9 cellular contexts compared by ENCODE assay signal in the genomic region with DNA sequence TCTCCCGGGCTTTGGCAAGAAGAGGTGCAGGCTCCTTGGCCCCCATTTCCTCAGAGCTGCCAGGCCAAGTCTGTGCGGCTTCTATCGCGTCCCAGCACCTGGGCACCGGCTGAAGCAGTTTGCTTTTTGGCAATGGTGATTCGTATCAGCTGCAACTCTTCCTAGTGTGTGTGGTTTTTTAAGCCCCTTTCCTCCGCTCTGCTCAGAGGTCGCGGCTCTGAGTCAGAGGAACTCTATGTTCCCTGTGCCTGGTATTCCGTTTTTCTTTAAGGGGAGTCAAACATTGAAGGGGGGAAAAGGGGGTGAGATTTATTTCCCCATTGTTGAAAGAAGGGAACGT. TPM values are rescaled to one million over a fixed set of nuclear protein-coding genes. Genes with fewer than 3 reads are reported as not detected.
A peak's percentile ranks its signal among the peaks of the same experiment; 100 is the strongest.
DNase-seq lines count a peak whose midpoint lies in the region; ATAC-seq and TF ChIP-seq lines count a peak whose summit lies in the region.
"Had no signal": no experiment of that assay in that cellular context is flagged by ENCODE, and none has a peak within 500 bp of the region (broad histone marks: within the 10 kb centered on the region; RNA-seq: fewer than 3 reads in every experiment).

No MANE protein-coding gene starts in this region.

- ATAC-seq in Panc1 (no peak; the same call in 1 of the 2 replicates), GM21786 (IDR thresholded peaks at IDR 0.05; ENCODE audit: unreplicated experiment) (no peak)

- H3K27me3 Mint-ChIP-seq in activated naive CD4-positive, alpha-beta T cell treated with anti-CD3 and anti-CD28 coated beads for 36 hours (ENCODE audit: low read depth) = peaks cover 1% of the 10 kb centered on the region
- H3K27me3 Mint-ChIP-seq in dendritic cell treated with granulocyte-macrophage colony-stimulating factor and Interleukin-4, amounts not matched to agents 40 ng/mL and 50 ng/mL, for 4 days = peaks cover 7% of the 10 kb centered on the region

- intact Hi-C loops in activated naive CD4-positive, alpha-beta T cell treated with anti-CD3 and anti-CD28 coated beads for 36 hours (cut with micrococcal nuclease) = loop anchor here (5.0 kb wide), 1 partner anchor 1154 kb away; a partner anchor contains a TSS
- intact Hi-C loops in Panc1 (cut with micrococcal nuclease; ENCODE audit: unreplicated experiment) = no loop called here
- intact Hi-C loops in dendritic cell treated with granulocyte-macrophage colony-stimulating factor and Interleukin-4, amounts not matched to agents 40 ng/mL and 50 ng/mL, for 4 days (cut with micrococcal nuclease) = loop anchor here (5.0 to 10.0 kb wide), 2 partner anchors 71 to 1993 kb away; a partner anchor contains a TSS

- H3K4me1 Mint-ChIP-seq in activated naive CD4-positive, alpha-beta T cell treated with anti-CD3 and anti-CD28 coated beads for 36 hours (ENCODE audit: low read depth) = peaks cover 27% of the 10 kb centered on the region
- H3K4me1 Mint-ChIP-seq in dendritic cell treated with granulocyte-macrophage colony-stimulating factor and Interleukin-4, amounts not matched to agents 40 ng/mL and 50 ng/mL, for 4 days (ENCODE audit: low read depth) = peaks cover 36% of the 10 kb centered on the region

- no peaks in the 10 kb centered on the region for H3K9me3 ChIP-seq in Panc1 (ENCODE audit: control insufficient read depth, insufficient read depth, low read depth, low read length)
- H3K9me3 ChIP-seq in mononuclear cell (ENCODE audit: low read depth, low read length) = no peaks in the 10 kb centered on the region

- peak overlapping the region; percentile 91 for H3K27ac ChIP-seq in Panc1 (ENCODE audit: low read length)

- H3K36me3 ChIP-seq in Panc1 (ENCODE audit: control insufficient read depth, insufficient read depth, low read length) = no peaks in the 10 kb centered on the region; the same call in 1 of the 2 replicates

- BruUV-seq in Panc1 (replicated peaks; lab: Mats Ljungman, UMichigan) = no TSS peak

- H3K9me3 Mint-ChIP-seq in activated naive CD4-positive, alpha-beta T cell treated with anti-CD3 and anti-CD28 coated beads for 36 hours = no peaks in the 10 kb centered on the region
- H3K9me3 Mint-ChIP-seq in dendritic cell treated with granulocyte-macrophage colony-stimulating factor and Interleukin-4, amounts not matched to agents 40 ng/mL and 50 ng/mL, for 4 days = no peaks in the 10 kb centered on the region

- no peaks in the 10 kb centered on the region for H3K27me3 ChIP-seq in Panc1 (ENCODE audit: control insufficient read depth, insufficient read depth, low read length)
- peaks cover 7% of the 10 kb centered on the region for H3K27me3 ChIP-seq in mononuclear cell (ENCODE audit: insufficient read depth, low read length)

- H3K4me3 ChIP-seq in Panc1 (ENCODE audit: low read depth in 2 of 2, low read length in 2 of 2) (peak overlapping the region; percentile 75 to 92), mononuclear cell (ENCODE audit: low read length) (peak overlapping the region; percentile 95)

- POLR2A ChIA-PET in Panc1 (lab: Charles Lee) = no interaction called here

- TF ChIP-seq CTCF in Panc1 (IDR thresholded peaks at IDR 0.05) = no peak

- peak overlapping the region; percentile 95 for H3K4me3 Mint-ChIP-seq in activated naive CD4-positive, alpha-beta T cell treated with anti-CD3 and anti-CD28 coated beads for 36 hours
- peak overlapping the region; percentile 94 for H3K4me3 Mint-ChIP-seq in dendritic cell treated with granulocyte-macrophage colony-stimulating factor and Interleukin-4, amounts not matched to agents 40 ng/mL and 50 ng/mL, for 4 days

- peaks cover 11% of the 10 kb centered on the region for H3K36me3 Mint-ChIP-seq in activated naive CD4-positive, alpha-beta T cell treated with anti-CD3 and anti-CD28 coated beads for 36 hours (ENCODE audit: low read depth)
- peaks cover 29% of the 10 kb centered on the region for H3K36me3 Mint-ChIP-seq in dendritic cell treated with granulocyte-macrophage colony-stimulating factor and Interleukin-4, amounts not matched to agents 40 ng/mL and 50 ng/mL, for 4 days (ENCODE audit: low read depth)

- peak; percentile 31 for DNase-seq in activated naive CD4-positive, alpha-beta T cell treated with anti-CD3 and anti-CD28 coated beads for 36 hours
- DNase-seq in activated naive CD4-positive, alpha-beta T cell treated with Interleukin-2 at 50 U/mL for 16 hours = no peak
- DNase-seq in Panc1 (ENCODE audit: low read depth, low spot score) = no peak
- no peak for DNase-seq in DMS153 (lab: John Stamatoyannopoulos, UW)
- DNase-seq in SKM-1 treated with dmso at 0.1 percent for 144 hours (lab: John Stamatoyannopoulos, UW; ENCODE audit: unreplicated experiment) = no peak

- CTCF ChIA-PET in activated naive CD4-positive, alpha-beta T cell treated with anti-CD3 and anti-CD28 coated beads for 36 hours (lab: Charles Lee) = interaction anchor here (1.3 kb wide), 1 partner anchor 141 kb away, joined by 5 read pairs; no protein-coding TSS in a partner anchor
- CTCF ChIA-PET in Panc1 (lab: Charles Lee) = interaction anchor here (0.7 kb wide), 1 partner anchor 184 kb away, joined by 4 read pairs; no protein-coding TSS in a partner anchor

- H3K4me1 ChIP-seq in Panc1 (ENCODE audit: control insufficient read depth, insufficient read depth, low read length) = peaks cover 21% of the 10 kb centered on the region
- H3K4me1 ChIP-seq in mononuclear cell (ENCODE audit: insufficient read depth, low read length) = peaks cover 18% of the 10 kb centered on the region

- in situ Hi-C loops in Panc1 (cut with HindIII; ENCODE audit: low pct_unique_long_range_greater_than_20kb, low sequenced_read_pairs) = no loop called here

- peak overlapping the region; percentile 92 for H3K27ac Mint-ChIP-seq in activated naive CD4-positive, alpha-beta T cell treated with anti-CD3 and anti-CD28 coated beads for 36 hours
- peak overlapping the region; percentile 97 for H3K27ac Mint-ChIP-seq in dendritic cell treated with granulocyte-macrophage colony-stimulating factor and Interleukin-4, amounts not matched to agents 40 ng/mL and 50 ng/mL, for 4 days

RNA-seq across cellular contexts. Expression of a gene that starts 0.9 kb away (rescaled TPM):
- total RNA-seq in activated naive CD4-positive, alpha-beta T cell treated with anti-CD3 and anti-CD28 coated beads for 36 hours = 10 to 100 TPM; 38.2 to 42.7 TPM
- total RNA-seq in Panc1 (2021; ENCODE audit: unreplicated experiment) (56.0 TPM), mononuclear cell (147 TPM)
- polyA plus RNA-seq in Panc1 (2012; ENCODE audit: insufficient read length) = 25.9 TPM

RNA-seq across cellular contexts. Expression of a gene that starts 13.3 kb away (rescaled TPM):
- 10 to 100 TPM; 20.0 to 22.3 TPM for total RNA-seq in activated naive CD4-positive, alpha-beta T cell treated with anti-CD3 and anti-CD28 coated beads for 36 hours
- 21.8 TPM for total RNA-seq in Panc1 (2021; ENCODE audit: unreplicated experiment)
- 15.6 TPM for polyA plus RNA-seq in Panc1 (2012; ENCODE audit: insufficient read length)
- total RNA-seq in mononuclear cell = 16.0 TPM

RNA-seq across cellular contexts. Expression of a gene that starts 55.8 kb away (rescaled TPM):
- not detected for total RNA-seq in activated naive CD4-positive, alpha-beta T cell treated with anti-CD3 and anti-CD28 coated beads for 36 hours
- total RNA-seq in Panc1 (2021; ENCODE audit: unreplicated experiment) (not detected), mononuclear cell (not detected)
- 0.17 TPM for polyA plus RNA-seq in Panc1 (2012; ENCODE audit: insufficient read length)
- total RNA-seq: myocyte had no signal
